Comparison of ENCODE assay signal across 8 cellular contexts in the genomic region with DNA sequence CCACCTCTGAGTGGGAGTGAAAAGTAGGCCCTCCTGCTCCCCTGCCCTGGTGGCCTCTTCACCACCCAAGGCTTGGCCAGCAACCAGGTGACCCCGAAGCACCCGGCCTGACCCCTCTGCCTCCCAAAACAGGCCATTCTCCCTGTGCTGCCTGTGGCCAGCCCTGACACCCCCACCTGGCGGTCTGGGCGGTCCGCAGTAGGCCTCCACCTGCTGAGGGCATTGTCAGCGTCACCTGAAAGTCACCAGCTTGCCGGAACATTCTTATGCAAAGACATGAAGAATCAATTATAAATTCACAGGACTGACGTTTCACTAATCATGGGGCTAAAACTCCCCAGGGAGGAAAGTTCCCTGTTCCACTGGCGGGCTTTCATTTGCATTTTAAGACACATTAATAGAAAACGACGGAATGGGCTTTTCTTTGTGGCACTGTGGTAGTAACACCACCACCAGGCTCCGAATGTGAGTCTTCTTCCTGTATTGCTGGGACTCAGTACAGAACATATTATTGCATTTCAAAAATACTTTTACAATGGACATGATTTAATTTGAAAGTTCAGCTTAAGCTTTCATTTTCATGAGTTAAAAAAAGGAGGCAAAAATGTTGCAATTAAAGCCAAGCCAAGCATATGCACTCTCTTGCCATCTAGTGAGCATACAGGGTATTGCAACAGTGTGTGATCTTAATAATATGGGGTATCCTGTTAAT. TPM values are rescaled to one million over a fixed set of nuclear protein-coding genes. Genes with fewer than 3 reads are reported as not detected.
DNase-seq lines count a peak whose midpoint lies in the region; ATAC-seq and TF ChIP-seq lines count a peak whose summit lies in the region.

No MANE protein-coding gene starts in this region.

- H3K27me3 ChIP-seq in OCI-LY3 (ENCODE audit: low read depth, low read length) (no peaks in the 10 kb centered on the region), left lung (no peaks in the 10 kb centered on the region), thoracic aorta (replicated peaks; ENCODE audit: insufficient read depth) (no peaks in the 10 kb centered on the region)

- peak; percentile 43 for DNase-seq in Right ventricle myocardium superior
- no peak for DNase-seq in left cardiac atrium
- DNase-seq in cerebellar cortex (ENCODE audit: low spot score), result peak; percentile 81
- peak in 1 of 2 donors; percentile 32 for DNase-seq in left lung
- DNase-seq in thoracic aorta (ENCODE audit: low spot score), result no peak

- H4K20me1 ChIP-seq in OCI-LY3 (ENCODE audit: insufficient read depth, low read length), result no peaks in the 10 kb centered on the region

- H3K4me1 ChIP-seq in OCI-LY3 (ENCODE audit: low read length) (peaks cover 24% of the 10 kb centered on the region), left lung (peaks cover 0 to 8% of the 10 kb centered on the region in 2 donors), thoracic aorta (ENCODE audit: control insufficient read depth in 1 of 2, low read depth in 2 of 2) (peaks cover 8 to 32% of the 10 kb centered on the region in 2 donors)

- no peak overlapping the region; the same call in 1 of the 2 replicates for H2AFZ ChIP-seq in OCI-LY3 (ENCODE audit: low read depth, low read length)

- H3K79me2 ChIP-seq in OCI-LY3 (ENCODE audit: low read length), result no peaks in the 10 kb centered on the region

- peak overlapping the region; percentile 36 for H3K9ac ChIP-seq in OCI-LY3 (ENCODE audit: low read length)

- H3K27ac ChIP-seq in OCI-LY3 (ENCODE audit: low read length), result peak overlapping the region; percentile 83
- H3K27ac ChIP-seq in left lung, result no peak overlapping the region
- peak overlapping the region; percentile 72 to 86 for H3K27ac ChIP-seq in thoracic aorta

- intact Hi-C loops in Right ventricle myocardium superior (cut with DNase I), result loop anchor here (5.0 kb wide), 1 partner anchor 40 kb away; no protein-coding TSS in a partner anchor
- intact Hi-C loops in left cardiac atrium (cut with DNase I), result loop anchor here in 1 of 2 donors (5.0 kb wide), 2 partner anchors 35 to 60 kb away; no protein-coding TSS in a partner anchor
- intact Hi-C loops in left lung (cut with DNase I), result no loop called here

- peak overlapping the region; percentile 53 for H3K4me3 ChIP-seq in OCI-LY3 (ENCODE audit: low read length)
- H3K4me3 ChIP-seq in left lung, result no peak overlapping the region
- peak overlapping the region; percentile 44 for H3K4me3 ChIP-seq in thoracic aorta

- H3K36me3 ChIP-seq in OCI-LY3 (replicated peaks; ENCODE audit: low read depth, low read length) (peaks cover 41% of the 10 kb centered on the region), left lung (peaks cover 0 to 84% of the 10 kb centered on the region in 2 donors), thoracic aorta (peaks cover 14% of the 10 kb centered on the region)

- H3K9me3 ChIP-seq in OCI-LY3 (ENCODE audit: insufficient read depth, low read length), result no peaks in the 10 kb centered on the region
- no peaks in the 10 kb centered on the region for H3K9me3 ChIP-seq in left lung
- H3K9me3 ChIP-seq in thoracic aorta, result no peaks in the 10 kb centered on the region

- peak; percentile 78 for TF ChIP-seq CTCF in OCI-LY3 (IDR thresholded peaks at IDR 0.05; ENCODE audit: low read depth, low read length)
- TF ChIP-seq CTCF in left lung (IDR thresholded peaks at IDR 0.05), result peak; percentile 79 to 91
- TF ChIP-seq CTCF in thoracic aorta (IDR thresholded peaks at IDR 0.05), result peak; percentile 90

- no peak for ATAC-seq in Right ventricle myocardium superior (ENCODE audit: poor library complexity)
- ATAC-seq in left cardiac atrium, result no peak
- ATAC-seq in GM21447 (IDR thresholded peaks at IDR 0.05; ENCODE audit: unreplicated experiment), result peak; percentile 75
- ATAC-seq in HG03565 (IDR thresholded peaks at IDR 0.05; ENCODE audit: unreplicated experiment), result peak; percentile 62
- peak; percentile 67 for ATAC-seq in left lung
- no peak for ATAC-seq in thoracic aorta (ENCODE audit: insufficient number of reproducible peaks, low FRiP score, low read depth)

- H3K4me2 ChIP-seq in OCI-LY3 (ENCODE audit: low read length), result peak overlapping the region; percentile 72

RNA-seq across cellular contexts. Expression of a gene that starts 57.4 kb away (rescaled TPM):
- total RNA-seq in Right ventricle myocardium superior (141 TPM), left cardiac atrium (100 to 1,000 TPM; 102 to 128 TPM), left lung (10 to 100 TPM; 72.0 to 83.8 TPM), thoracic aorta (100 to 1,000 TPM; 120 to 126 TPM)

Comparison
In these comparisons a context has a peak if more than half of its experiments do, and no peak if none do; other contexts are left out.
1. DNase-seq: peak in Right ventricle myocardium superior (single experiment) and cerebellar cortex (single experiment); none in left cardiac atrium (single experiment) and thoracic aorta (single experiment).
2. ATAC-seq: peak in GM21447 (single experiment), HG03565 (single experiment) and left lung (single experiment); none in Right ventricle myocardium superior (single experiment), left cardiac atrium (0 of 2) and thoracic aorta (single experiment).
3. H3K27ac ChIP-seq: peak in OCI-LY3 (single experiment) and thoracic aorta (2 of 2); none in left lung (0 of 2).
4. H3K4me3 ChIP-seq: peak in OCI-LY3 (single experiment) and thoracic aorta (single experiment); none in left lung (0 of 2).
5. Peak in every context shown above with its lines, with median percentiles within 50 percentile points of each other: CTCF ChIP-seq.